3 cellular contexts compared by ENCODE assay signal in genomic region chr12:18084080-18084479, GRCh38.
"Had no signal": no experiment of that assay in that cellular context is flagged by ENCODE, and none has a peak within 500 bp of the region (broad histone marks: within the 10 kb centered on the region; RNA-seq: fewer than 3 reads in every experiment).

No MANE protein-coding gene starts in this region.

- H3K4me3 ChIP-seq: GM12878 had no signal

- DNase-seq: GDM1, GF-D8 had no signal

- ATAC-seq: GM12878 had no signal
